ENCODE assay signal across 17 cellular contexts in genomic region chr17:14207791-14208190, GRCh38. TPM values are rescaled to one million over a fixed set of nuclear protein-coding genes. Genes with fewer than 3 reads are reported as not detected.
DNase-seq lines count a peak whose midpoint lies in the region; ATAC-seq and TF ChIP-seq lines count a peak whose summit lies in the region.
"Had no signal": no experiment of that assay in that cellular context is flagged by ENCODE, and none has a peak within 500 bp of the region (broad histone marks: within the 10 kb centered on the region; RNA-seq: fewer than 3 reads in every experiment).

No MANE protein-coding gene starts in this region.

- peaks cover 49% of the 10 kb centered on the region for H3K36me3 Mint-ChIP-seq in activated naive CD4-positive, alpha-beta T cell treated with anti-CD3 and anti-CD28 coated beads for 36 hours (ENCODE audit: low read depth)
- peaks cover 53% of the 10 kb centered on the region for H3K36me3 Mint-ChIP-seq in activated T-helper 1 cell treated with anti-CD3 and anti-CD28 coated beads, Interleukin-12 subunit alpha, Interleukin-12 subunit beta, Interleukin-2, Interleukin-4 antibody, amounts not matched to agents 30 ng/mL and 10 ng/mL and 1 ng/mL, durations not matched to agents 14 hours and 24 hours and 36 hours (ENCODE audit: low read depth)
- H3K36me3 Mint-ChIP-seq in naive thymus-derived CD8-positive, alpha-beta T cell = peaks cover 0 to 33% (median 15%) of the 10 kb centered on the region in 3 donors

- H3K27ac ChIP-seq in sigmoid colon = no peak overlapping the region
- H3K27ac ChIP-seq: C4-2B had no signal

- peak overlapping the region; percentile 42 for H3K27ac Mint-ChIP-seq in activated naive CD4-positive, alpha-beta T cell treated with anti-CD3 and anti-CD28 coated beads for 36 hours
- H3K27ac Mint-ChIP-seq in activated T-helper 1 cell treated with anti-CD3 and anti-CD28 coated beads, Interleukin-12 subunit alpha, Interleukin-12 subunit beta, Interleukin-2, Interleukin-4 antibody, amounts not matched to agents 30 ng/mL and 10 ng/mL and 1 ng/mL, durations not matched to agents 14 hours and 24 hours and 36 hours = peak overlapping the region; percentile 75
- peak overlapping the region in 7 of 10 donors; percentile 29 to 92 (median 73) for H3K27ac Mint-ChIP-seq in naive thymus-derived CD8-positive, alpha-beta T cell

- DNase-seq in activated naive CD4-positive, alpha-beta T cell treated with anti-CD3 and anti-CD28 coated beads for 36 hours = no peak
- no peak for DNase-seq in activated naive CD4-positive, alpha-beta T cell treated with anti-CD3 and anti-CD28 coated beads, Interleukin-2, amount 50 U/mL, for 16 hours
- DNase-seq in activated T-helper 1 cell treated with anti-CD3 and anti-CD28 coated beads, Interleukin-12 subunit alpha, Interleukin-12 subunit beta, Interleukin-2, Interleukin-4 antibody, amounts not matched to agents 30 ng/mL and 10 ng/mL and 1 ng/mL, durations not matched to agents 14 hours and 24 hours and 36 hours (ENCODE audit: low spot score) = no peak
- DNase-seq in naive thymus-derived CD8-positive, alpha-beta T cell = no peak
- DNase-seq in activated CD4-positive, CD25-positive, alpha-beta regulatory T cell (lab: John Stamatoyannopoulos, UW) = no peak
- no peak for DNase-seq in sigmoid colon
- DNase-seq: COR-L47, DMS79, NCI-H1105, NCI-H146, NCI-H2029, NCI-H345, NCI-H524 treated with DMSO at 0.1 percent for 48 hours, NCI-H82 had no signal

- H3K9me3 Mint-ChIP-seq in activated naive CD4-positive, alpha-beta T cell treated with anti-CD3 and anti-CD28 coated beads for 36 hours = no peaks in the 10 kb centered on the region
- peaks cover 10% of the 10 kb centered on the region for H3K9me3 Mint-ChIP-seq in activated T-helper 1 cell treated with anti-CD3 and anti-CD28 coated beads, Interleukin-12 subunit alpha, Interleukin-12 subunit beta, Interleukin-2, Interleukin-4 antibody, amounts not matched to agents 30 ng/mL and 10 ng/mL and 1 ng/mL, durations not matched to agents 14 hours and 24 hours and 36 hours
- H3K9me3 Mint-ChIP-seq in naive thymus-derived CD8-positive, alpha-beta T cell = peaks cover 0 to 2% (median 0%) of the 10 kb centered on the region in 9 donors

- H3K4me3 ChIP-seq in sigmoid colon = no peak overlapping the region

- ATAC-seq in naive thymus-derived CD8-positive, alpha-beta T cell = no peak
- no peak for ATAC-seq in GM21786 (IDR thresholded peaks at IDR 0.05; ENCODE audit: unreplicated experiment)
- ATAC-seq: Panc1 had no signal

- no peak overlapping the region for H3K4me3 Mint-ChIP-seq in activated naive CD4-positive, alpha-beta T cell treated with anti-CD3 and anti-CD28 coated beads for 36 hours
- H3K4me3 Mint-ChIP-seq in activated T-helper 1 cell treated with anti-CD3 and anti-CD28 coated beads, Interleukin-12 subunit alpha, Interleukin-12 subunit beta, Interleukin-2, Interleukin-4 antibody, amounts not matched to agents 30 ng/mL and 10 ng/mL and 1 ng/mL, durations not matched to agents 14 hours and 24 hours and 36 hours = no peak overlapping the region
- H3K4me3 Mint-ChIP-seq in naive thymus-derived CD8-positive, alpha-beta T cell = no peak overlapping the region

- H3K36me3 ChIP-seq in sigmoid colon = peaks cover 0 to 32% (median 2%) of the 10 kb centered on the region in 4 donors

- CTCF ChIA-PET in activated naive CD4-positive, alpha-beta T cell treated with anti-CD3 and anti-CD28 coated beads for 36 hours (lab: Charles Lee) = interaction anchor here (0.7 kb wide), 1 partner anchor 163 kb away, joined by 5 read pairs; no protein-coding TSS in a partner anchor

- no peaks in the 10 kb centered on the region for H3K4me1 ChIP-seq in sigmoid colon

- H3K9me3 ChIP-seq in sigmoid colon = no peaks in the 10 kb centered on the region

- no peak for TF ChIP-seq CTCF in sigmoid colon (IDR thresholded peaks at IDR 0.05)

- no peaks in the 10 kb centered on the region for H3K27me3 Mint-ChIP-seq in activated naive CD4-positive, alpha-beta T cell treated with anti-CD3 and anti-CD28 coated beads for 36 hours (ENCODE audit: low read depth)
- no peaks in the 10 kb centered on the region for H3K27me3 Mint-ChIP-seq in activated T-helper 1 cell treated with anti-CD3 and anti-CD28 coated beads, Interleukin-12 subunit alpha, Interleukin-12 subunit beta, Interleukin-2, Interleukin-4 antibody, amounts not matched to agents 30 ng/mL and 10 ng/mL and 1 ng/mL, durations not matched to agents 14 hours and 24 hours and 36 hours (ENCODE audit: insufficient read depth)
- no peaks in the 10 kb centered on the region for H3K27me3 Mint-ChIP-seq in naive thymus-derived CD8-positive, alpha-beta T cell

- no peak for TF ChIP-seq EP300 in sigmoid colon (IDR thresholded peaks at IDR 0.05)

- POLR2A ChIA-PET in naive thymus-derived CD8-positive, alpha-beta T cell (lab: Charles Lee) = no interaction called here

- intact Hi-C loops in activated naive CD4-positive, alpha-beta T cell treated with anti-CD3 and anti-CD28 coated beads for 36 hours (cut with micrococcal nuclease) = loop anchor here (10.0 kb wide), 1 partner anchor 347 kb away; no protein-coding TSS in a partner anchor
- intact Hi-C loops in activated T-helper 1 cell treated with anti-CD3 and anti-CD28 coated beads, Interleukin-12 subunit alpha, Interleukin-12 subunit beta, Interleukin-2, Interleukin-4 antibody, amounts not matched to agents 30 ng/mL and 10 ng/mL and 1 ng/mL, durations not matched to agents 14 hours and 24 hours and 36 hours (cut with micrococcal nuclease) = no loop called here
- intact Hi-C loops in sigmoid colon (cut with DNase I) = no loop called here

- no peaks in the 10 kb centered on the region for H3K27me3 ChIP-seq in sigmoid colon

- WGBS in sigmoid colon, 2 donors = 95 to 96% methylated on average over 5 of the region's 5 CpGs

- no peak for TF ChIP-seq POLR2A in sigmoid colon (IDR thresholded peaks at IDR 0.05)

- H3K4me1 Mint-ChIP-seq in activated naive CD4-positive, alpha-beta T cell treated with anti-CD3 and anti-CD28 coated beads for 36 hours (ENCODE audit: low read depth) = peaks cover 52% of the 10 kb centered on the region
- peaks cover 70% of the 10 kb centered on the region for H3K4me1 Mint-ChIP-seq in activated T-helper 1 cell treated with anti-CD3 and anti-CD28 coated beads, Interleukin-12 subunit alpha, Interleukin-12 subunit beta, Interleukin-2, Interleukin-4 antibody, amounts not matched to agents 30 ng/mL and 10 ng/mL and 1 ng/mL, durations not matched to agents 14 hours and 24 hours and 36 hours (ENCODE audit: low read depth)
- H3K4me1 Mint-ChIP-seq in naive thymus-derived CD8-positive, alpha-beta T cell = peaks cover 40 to 69% (median 56%) of the 10 kb centered on the region in 4 donors

RNA-seq across cellular contexts. Expression of gene CDRT15, which starts 28.9 kb away (rescaled TPM):
- total RNA-seq in activated naive CD4-positive, alpha-beta T cell treated with anti-CD3 and anti-CD28 coated beads for 36 hours = not detected
- not detected in 2 replicates for total RNA-seq in activated T-helper 1 cell treated with anti-CD3 and anti-CD28 coated beads, Interleukin-12 subunit alpha, Interleukin-12 subunit beta, Interleukin-2, Interleukin-4 antibody, amounts not matched to agents 30 ng/mL and 10 ng/mL and 1 ng/mL, durations not matched to agents 14 hours and 24 hours and 36 hours
- not detected for total RNA-seq in naive thymus-derived CD8-positive, alpha-beta T cell
- polyA plus RNA-seq in naive thymus-derived CD8-positive, alpha-beta T cell = under 1 TPM in 1 of 3 donors, not detected in 2; 0.62 TPM
- total RNA-seq in sigmoid colon = not detected
- polyA plus RNA-seq in sigmoid colon = not detected
